Comparison of ENCODE assay signal across 8 cellular contexts in the genomic region with DNA sequence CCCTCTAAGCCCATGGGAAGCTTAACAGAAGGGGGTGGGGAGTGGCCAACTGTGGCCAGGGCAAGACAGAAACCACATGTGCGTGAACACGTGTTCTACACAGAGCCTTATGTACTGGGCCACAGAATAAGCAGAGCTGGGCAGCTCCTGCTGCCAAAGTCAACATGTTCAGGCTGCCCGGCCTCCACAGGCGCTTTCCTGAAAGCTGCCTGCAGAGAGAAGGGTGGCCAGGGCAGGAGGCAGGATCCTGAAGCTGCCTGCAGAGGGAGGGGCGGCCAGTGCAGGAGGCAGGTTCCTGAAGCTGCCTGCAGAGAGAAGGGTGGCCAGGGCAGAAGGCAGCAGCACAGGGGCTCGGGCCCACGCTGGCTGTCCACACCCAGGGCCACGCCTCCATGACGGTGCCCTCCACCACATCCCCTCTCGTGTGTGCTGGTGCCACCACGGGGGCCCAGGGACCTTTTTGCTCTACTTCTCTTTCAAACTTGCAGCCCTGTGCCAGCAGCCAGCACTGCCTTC.
DNase-seq lines count a peak whose midpoint lies in the region; ATAC-seq and TF ChIP-seq lines count a peak whose summit lies in the region.

No MANE protein-coding gene starts in this region.

- peaks cover 53 to 100% (median 75%) of the 10 kb centered on the region in 3 donors for H3K4me1 ChIP-seq in esophagus squamous epithelium
- H3K4me1 ChIP-seq in neuronal stem cell (ENCODE audit: control insufficient read depth in 2 of 2, insufficient read depth in 1 of 2, low read depth in 1 of 2, low read length in 2 of 2), result peaks cover 40 to 44% of the 10 kb centered on the region in 2 donors

- no peak overlapping the region for H3K14ac ChIP-seq in neuronal stem cell (ENCODE audit: low read length)

- H4K8ac ChIP-seq in neuronal stem cell (ENCODE audit: low read depth, low read length), result no peak overlapping the region

- H3K4me2 ChIP-seq in neuronal stem cell (ENCODE audit: insufficient read depth, low read length, poor library complexity, severe bottlenecking), result no peak overlapping the region

- no peak overlapping the region for H2BK5ac ChIP-seq in neuronal stem cell (ENCODE audit: low read length)

- no peaks in the 10 kb centered on the region for H3K9me3 Mint-ChIP-seq in T-helper 2 cell treated with Interferon-gamma antibody and Interleukin-4, amounts not matched to agents 5 μg/mL and 100 μg/mL, for 36 hours

- no peaks in the 10 kb centered on the region for H3K36me3 ChIP-seq in esophagus squamous epithelium
- peaks cover 2 to 13% of the 10 kb centered on the region in 2 donors for H3K36me3 ChIP-seq in neuronal stem cell (replicated peaks in 1 of 2; ENCODE audit: control insufficient read depth in 2 of 2, insufficient read depth in 2 of 2, low read length in 2 of 2)

- H3K4me1 Mint-ChIP-seq in T-helper 2 cell treated with Interferon-gamma antibody and Interleukin-4, amounts not matched to agents 5 μg/mL and 100 μg/mL, for 36 hours (ENCODE audit: low read depth), result peaks cover 57% of the 10 kb centered on the region

- no peak overlapping the region for H2AFZ ChIP-seq in neuronal stem cell (ENCODE audit: low read length)

- peak overlapping the region; percentile 59 for H3K4me3 Mint-ChIP-seq in T-helper 2 cell treated with Interferon-gamma antibody and Interleukin-4, amounts not matched to agents 5 μg/mL and 100 μg/mL, for 36 hours

- no peak overlapping the region for H2BK12ac ChIP-seq in neuronal stem cell (ENCODE audit: low read length)

- no peak overlapping the region for H3K23ac ChIP-seq in neuronal stem cell (ENCODE audit: low read depth, low read length, poor library complexity)

- H3K27ac Mint-ChIP-seq in T-helper 2 cell treated with Interferon-gamma antibody and Interleukin-4, amounts not matched to agents 5 μg/mL and 100 μg/mL, for 36 hours, result peak overlapping the region; percentile 82

- H3K27me3 ChIP-seq in esophagus squamous epithelium (no peaks in the 10 kb centered on the region), neuronal stem cell (ENCODE audit: control insufficient read depth in 3 of 3, insufficient read depth in 3 of 3, low read depth in 1 of 3, low read length in 3 of 3) (no peaks in the 10 kb centered on the region)

- no peak overlapping the region for H4K91ac ChIP-seq in neuronal stem cell (ENCODE audit: low read depth, low read length, poor library complexity)

- H2BK120ac ChIP-seq in neuronal stem cell (ENCODE audit: low read depth, low read length), result no peak overlapping the region

- intact Hi-C loops in esophagus squamous epithelium (cut with DNase I), result no loop called here

- no peak for TF ChIP-seq POLR2A in esophagus squamous epithelium (IDR thresholded peaks at IDR 0.05)

- H3K27ac ChIP-seq in esophagus squamous epithelium, result peak overlapping the region; percentile 17 to 78 (median 54)
- H3K27ac ChIP-seq in neuronal stem cell (replicated peaks; ENCODE audit: low read length), result no peak overlapping the region

- H2BK15ac ChIP-seq in neuronal stem cell (ENCODE audit: low read length), result no peak overlapping the region

- H2AK5ac ChIP-seq in neuronal stem cell (ENCODE audit: low read depth, low read length), result peak overlapping the region; percentile 18

- H3K4ac ChIP-seq in neuronal stem cell (ENCODE audit: low read length), result no peak overlapping the region

- ATAC-seq in HG02759 (IDR thresholded peaks at IDR 0.05; ENCODE audit: unreplicated experiment) (no peak), GM21367 (IDR thresholded peaks at IDR 0.05; ENCODE audit: unreplicated experiment) (no peak)

- DNase-seq in NCI-H1417 (lab: John Stamatoyannopoulos, UW) (peak in 2 of 3 experiments; percentile 54 to 82), NCI-H1417 treated with DMSO at 0.1 percent for 48 hours (lab: John Stamatoyannopoulos, UW) (no peak), esophagus squamous epithelium (lab: John Stamatoyannopoulos, UW) (no peak), neuronal stem cell (ENCODE audit: low spot score) (no peak), NCI-H1105 treated with DMSO at 0.1 percent for 48 hours (lab: John Stamatoyannopoulos, UW) (no peak)
- DNase-seq in T-helper 2 cell treated with Interferon-gamma antibody and Interleukin-4, amounts not matched to agents 5 μg/mL and 100 μg/mL, for 36 hours (ENCODE audit: low spot score), result no peak

- H3K9me3 ChIP-seq in esophagus squamous epithelium (no peaks in the 10 kb centered on the region), neuronal stem cell (replicated peaks in 1 of 2; ENCODE audit: control insufficient read depth in 2 of 2, insufficient read depth in 1 of 2, low read depth in 1 of 2, low read length in 2 of 2) (peaks cover 0 to 1% of the 10 kb centered on the region in 2 donors)

- peak overlapping the region in 1 of 4 donors; percentile 16 for H3K4me3 ChIP-seq in esophagus squamous epithelium
- no peak overlapping the region for H3K4me3 ChIP-seq in neuronal stem cell (ENCODE audit: low read length in 2 of 2)

- 11 to 18% methylated on average over 8 to 9 of the region's 11 CpGs for WGBS in esophagus squamous epithelium, 2 donors
- no CpG with 5 or more reads among the region's 11 CpGs for WGBS in neuronal stem cell (ENCODE audit: extremely low coverage in 2 of 2, insufficient read length in 2 of 2, insufficient replicate concordance in 1 of 2), 2 donors

- H3K79me1 ChIP-seq in neuronal stem cell (ENCODE audit: low read depth, low read length), result peaks cover 34% of the 10 kb centered on the region

- peaks cover 10% of the 10 kb centered on the region for H3K36me3 Mint-ChIP-seq in T-helper 2 cell treated with Interferon-gamma antibody and Interleukin-4, amounts not matched to agents 5 μg/mL and 100 μg/mL, for 36 hours (ENCODE audit: low read depth)

- peak in 4 of 6 experiments; percentile 4 to 35 (median 27) for TF ChIP-seq CTCF in esophagus squamous epithelium (IDR thresholded peaks at IDR 0.05)

- no peaks in the 10 kb centered on the region for H3K27me3 Mint-ChIP-seq in T-helper 2 cell treated with Interferon-gamma antibody and Interleukin-4, amounts not matched to agents 5 μg/mL and 100 μg/mL, for 36 hours (ENCODE audit: low read depth)

- H3K18ac ChIP-seq in neuronal stem cell (ENCODE audit: low read length), result no peak overlapping the region

- H3K9ac ChIP-seq in neuronal stem cell (ENCODE audit: low read depth, low read length, poor library complexity), result peak overlapping the region; percentile 27

Comparison
In these comparisons a context has a peak if more than half of its experiments do, and no peak if none do; other contexts are left out.
1. DNase-seq: peak in NCI-H1417 (2 of 3); none in NCI-H1417 treated with DMSO at 0.1 percent for 48 hours (single experiment), T-helper 2 cell treated with Interferon-gamma antibody and Interleukin-4, amounts not matched to agents 5 μg/mL and 100 μg/mL, for 36 hours (single experiment), esophagus squamous epithelium (single experiment), neuronal stem cell (single experiment) and NCI-H1105 treated with DMSO at 0.1 percent for 48 hours (single experiment).